ENCODE assay signal across 1 cellular context in genomic region chr12:130827432-130827831, GRCh38.
A peak's percentile ranks its signal among the peaks of the same experiment; 100 is the strongest.
TF ChIP-seq lines count a peak whose summit lies in the region.

No MANE protein-coding gene starts in this region.

TF ChIP-seq in K562, 482 proteins besides CTCF, POLR2A, EP300 and RAD21 (continued from another document):
- TF ChIP-seq SFPQ (IDR thresholded peaks at IDR 0.05; ENCODE audit: low read depth, low read length) = no peak
- TF ChIP-seq E2F3 (CRISPR knock-in tag; IDR thresholded peaks at IDR 0.05) = no peak
- no peak for TF ChIP-seq ETV5 (CRISPR knock-in tag; IDR thresholded peaks at IDR 0.05; ENCODE audit: low read depth)
- peak; percentile 57; the same call in 1 of the 2 replicates for TF ChIP-seq MAFG (tag; conservative IDR thresholded peaks at IDR 0.05)
- TF ChIP-seq ZNF561 (CRISPR knock-in tag; conservative IDR thresholded peaks at IDR 0.05) = no peak
- TF ChIP-seq MXI1 (IDR thresholded peaks at IDR 0.05; ENCODE audit: low read depth, low read length) = no peak
- peak; percentile 41; the same call in 1 of the 2 replicates for TF ChIP-seq MAFF (IDR thresholded peaks at IDR 0.05; ENCODE audit: low read length)
- peak; percentile 79 for TF ChIP-seq C11orf30 (IDR thresholded peaks at IDR 0.05; ENCODE audit: low read depth)
